Comparison of ENCODE assay signal across 22 cellular contexts in genomic region chr12:107845980-107846659, GRCh38.
DNase-seq lines count a peak whose midpoint lies in the region; ATAC-seq, FAIRE-seq and TF ChIP-seq lines count a peak whose summit lies in the region.
"Had no signal": no experiment of that assay in that cellular context is flagged by ENCODE, and none has a peak within 500 bp of the region (broad histone marks: within the 10 kb centered on the region; RNA-seq: fewer than 3 reads in every experiment).

No MANE protein-coding gene starts in this region.

- H3K36me3 Mint-ChIP-seq in T-cell, result no peaks in the 10 kb centered on the region
- H3K36me3 Mint-ChIP-seq: CD8-positive, alpha-beta memory T cell; type B pancreatic cell had no signal

- H3K27me3 Mint-ChIP-seq in T-cell, result peaks cover 35 to 62% of the 10 kb centered on the region in 2 donors

- H3K4me1 Mint-ChIP-seq in T-cell, result peaks cover 0 to 3% (median 2%) of the 10 kb centered on the region in 3 donors

- CTCF ChIA-PET in T-cell (lab: Charles Lee), result no interaction called here

- POLR2A ChIA-PET in T-cell (lab: Charles Lee), result no interaction called here

- no peaks in the 10 kb centered on the region for H3K9me3 Mint-ChIP-seq in T-cell
- H3K9me3 Mint-ChIP-seq: CD8-positive, alpha-beta memory T cell; stimulated activated naive CD8-positive, alpha-beta T cell treated with anti-CD3 and anti-CD28 coated beads, Interleukin-15, Interleukin-2, amounts not matched to agents 100 ng/mL and 50 ng/mL, for 24 hours; type B pancreatic cell had no signal

- TF ChIP-seq CTCF in GM20000 (IDR thresholded peaks at IDR 0.05; ENCODE audit: extremely low read depth, missing control alignments) (no peak), bronchial epithelial cell (IDR thresholded peaks at IDR 0.05; ENCODE audit: insufficient read depth, low read length, severe bottlenecking) (no peak), smooth muscle cell (IDR thresholded peaks at IDR 0.05; ENCODE audit: borderline replicate concordance, insufficient read depth, poor library complexity, severe bottlenecking) (no peak)

- H3K9me3 ChIP-seq in smooth muscle cell (replicated peaks; ENCODE audit: low read depth), result no peaks in the 10 kb centered on the region
- H3K9me3 ChIP-seq: adrenal gland, esophagus muscularis mucosa, heart right ventricle had no signal

- ATAC-seq in T-cell (replicated peaks in 1 of 4), result no peak
- ATAC-seq: Right ventricle myocardium inferior had no signal

- H3K4me3 ChIP-seq in bronchial epithelial cell (ENCODE audit: low read depth, low read length) (no peak overlapping the region), smooth muscle cell (no peak overlapping the region)
- H3K4me3 ChIP-seq: adrenal gland, esophagus muscularis mucosa, heart right ventricle had no signal

- no peak overlapping the region for H3K27ac ChIP-seq in smooth muscle cell (ENCODE audit: low read depth)
- H3K27ac ChIP-seq: adrenal gland, esophagus muscularis mucosa, heart right ventricle, WERI-Rb-1 had no signal

- peaks cover 17% of the 10 kb centered on the region for H3K4me1 ChIP-seq in smooth muscle cell (ENCODE audit: low read depth)

- FAIRE-seq in bronchial epithelial cell (lab: Jason Lieb, UNC), result no peak
- FAIRE-seq: islet of Langerhans had no signal

- intact Hi-C loops in head of caudate nucleus (cut with DNase I), result no loop called here

- H3K9ac ChIP-seq in smooth muscle cell (ENCODE audit: low read depth), result no peak overlapping the region

- H3K79me2 ChIP-seq in smooth muscle cell (ENCODE audit: low read depth), result no peaks in the 10 kb centered on the region

- DNase-seq in GM20000 (ENCODE audit: low spot score) (peak; percentile 15), MV-4-11 (lab: John Stamatoyannopoulos, UW) (peak; percentile 46), bronchial epithelial cell (ENCODE audit: low read depth) (peak; percentile 65), left kidney (ENCODE audit: low read depth, low spot score) (peak; percentile 38), AG08395 (ENCODE audit: low spot score) (no peak), T-cell (no peak), head of caudate nucleus (no peak), smooth muscle cell (lab: John Stamatoyannopoulos, UW; ENCODE audit: unreplicated experiment) (no peak)
- DNase-seq: activated CD4-positive, alpha-beta T cell treated with anti-CD3 and anti-CD28 coated beads, Interleukin-2, amount 50 U/mL, for 4 hours; activated gamma-delta T cell; adrenal gland; CD8-positive, alpha-beta memory T cell; DND-41; heart right ventricle; NCI-H1417 treated with DMSO at 0.1 percent for 48 hours; T-helper 1 cell; WERI-Rb-1 had no signal

- no peaks in the 10 kb centered on the region for H4K20me1 ChIP-seq in smooth muscle cell (ENCODE audit: low read depth)

- H3K4me2 ChIP-seq in smooth muscle cell, result no peak overlapping the region

- H3K36me3 ChIP-seq in bronchial epithelial cell (ENCODE audit: control insufficient read depth, insufficient read depth, low read length) (no peaks in the 10 kb centered on the region), smooth muscle cell (ENCODE audit: low read depth) (no peaks in the 10 kb centered on the region)
- H3K36me3 ChIP-seq: adrenal gland, esophagus muscularis mucosa, heart right ventricle, WERI-Rb-1 had no signal

- H3F3A ChIP-seq in smooth muscle cell (ENCODE audit: low read depth), result no peaks in the 10 kb centered on the region

- H3K27ac Mint-ChIP-seq in T-cell, result peak overlapping the region in 1 of 2 donors; percentile 19
- H3K27ac Mint-ChIP-seq: stimulated activated naive CD8-positive, alpha-beta T cell treated with anti-CD3 and anti-CD28 coated beads, Interleukin-15, Interleukin-2, amounts not matched to agents 100 ng/mL and 50 ng/mL, for 24 hours; type B pancreatic cell had no signal

- H2AFZ ChIP-seq in smooth muscle cell (ENCODE audit: low read depth), result no peak overlapping the region

- H3K27me3 ChIP-seq in bronchial epithelial cell (ENCODE audit: control insufficient read depth, insufficient read depth, low read length) (peaks cover 21% of the 10 kb centered on the region), smooth muscle cell (ENCODE audit: low read depth) (peaks cover 67% of the 10 kb centered on the region)

- no peak overlapping the region for H3K4me3 Mint-ChIP-seq in T-cell
- H3K4me3 Mint-ChIP-seq: CD8-positive, alpha-beta memory T cell; stimulated activated naive CD8-positive, alpha-beta T cell treated with anti-CD3 and anti-CD28 coated beads, Interleukin-15, Interleukin-2, amounts not matched to agents 100 ng/mL and 50 ng/mL, for 24 hours; type B pancreatic cell had no signal

- WGBS in smooth muscle cell (ENCODE audit: low lambda C conversion rate), result 87% methylated on average over 17 of the region's 17 CpGs

Comparison
In these comparisons a context has a peak if more than half of its experiments do, and no peak if none do; other contexts are left out.
1. DNase-seq: peak in GM20000 (single experiment), MV-4-11 (single experiment), bronchial epithelial cell (single experiment) and left kidney (single experiment); none in AG08395 (single experiment), T-cell (0 of 34), head of caudate nucleus (0 of 42) and smooth muscle cell (single experiment).